Comparison of ENCODE assay signal across 9 cellular contexts in the genomic region with DNA sequence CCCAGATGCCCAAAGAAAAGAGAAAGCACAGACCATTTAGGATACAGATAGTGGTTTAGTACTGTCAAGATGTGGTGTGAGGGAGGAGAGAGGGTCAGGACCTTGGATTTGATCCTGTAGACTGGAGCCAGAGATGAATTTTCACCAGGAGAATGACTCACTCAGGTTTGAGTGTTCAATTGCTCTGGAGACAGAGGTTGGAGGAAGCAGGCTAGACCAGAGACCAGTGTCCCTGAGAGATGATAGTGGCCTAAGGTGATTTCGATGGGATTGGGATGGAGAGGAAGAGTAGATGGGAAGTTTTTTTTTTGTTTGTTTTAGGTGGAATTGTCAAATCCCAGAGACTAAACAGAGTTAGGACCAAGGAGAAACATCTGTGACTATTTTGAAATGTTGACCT. TPM values are rescaled to one million over a fixed set of nuclear protein-coding genes. Genes with fewer than 3 reads are reported as not detected.
DNase-seq lines count a peak whose midpoint lies in the region; ATAC-seq and TF ChIP-seq lines count a peak whose summit lies in the region.
"Had no signal": no experiment of that assay in that cellular context is flagged by ENCODE, and none has a peak within 500 bp of the region (broad histone marks: within the 10 kb centered on the region; RNA-seq: fewer than 3 reads in every experiment).

No MANE protein-coding gene starts in this region.

- H3K27ac ChIP-seq in CD4-positive, alpha-beta memory T cell (ENCODE audit: low read depth, low read length) = no peak overlapping the region
- H3K27ac ChIP-seq in neural cell (ENCODE audit: low read length) = no peak overlapping the region
- H3K27ac ChIP-seq in spleen = peak overlapping the region in 2 of 8 donors; percentile 19 to 70

- DNase-seq in CD4-positive, alpha-beta memory T cell = no peak
- peak; percentile 78 for DNase-seq in M059J (ENCODE audit: low read depth)
- no peak for DNase-seq in central memory CD8-positive, alpha-beta T cell (ENCODE audit: low spot score in 2 of 2)
- DNase-seq in G401 (ENCODE audit: low spot score) = no peak
- DNase-seq in spleen = no peak
- DNase-seq: NCI-H524 treated with DMSO at 0.1 percent for 48 hours had no signal

- peak overlapping the region in 6 of 8 donors; percentile 10 to 94 (median 85) for H3K4me3 Mint-ChIP-seq in CD4-positive, alpha-beta memory T cell
- H3K4me3 Mint-ChIP-seq in central memory CD8-positive, alpha-beta T cell = peak overlapping the region; percentile 21

- H3K4me2 ChIP-seq in neural cell (ENCODE audit: low read length) = peak overlapping the region; percentile 89

- peaks cover 9% of the 10 kb centered on the region for H3K36me3 ChIP-seq in CD4-positive, alpha-beta memory T cell (ENCODE audit: insufficient read depth, low read length)
- H3K36me3 ChIP-seq in neural cell (ENCODE audit: insufficient read depth, low read length) = no peaks in the 10 kb centered on the region
- H3K36me3 ChIP-seq in spleen = peaks cover 0 to 20% (median 10%) of the 10 kb centered on the region in 6 donors

- ATAC-seq in central memory CD8-positive, alpha-beta T cell (replicated peaks; ENCODE audit: extremely low read depth, poor library complexity, severe bottlenecking) = no peak
- ATAC-seq in HG02981 (IDR thresholded peaks at IDR 0.05; ENCODE audit: unreplicated experiment) (no peak), GM21717 (IDR thresholded peaks at IDR 0.05; ENCODE audit: unreplicated experiment) (no peak)

- H3K4me1 Mint-ChIP-seq in CD4-positive, alpha-beta memory T cell = peaks cover 45 to 73% (median 54%) of the 10 kb centered on the region in 4 donors
- peaks cover 42% of the 10 kb centered on the region for H3K4me1 Mint-ChIP-seq in central memory CD8-positive, alpha-beta T cell

- H3K4me1 ChIP-seq in CD4-positive, alpha-beta memory T cell (ENCODE audit: insufficient read depth, low read length) = peaks cover 42% of the 10 kb centered on the region
- H3K4me1 ChIP-seq in spleen = peaks cover 18 to 60% (median 38%) of the 10 kb centered on the region in 6 donors

- no peak for TF ChIP-seq EP300 in neural cell (conservative IDR thresholded peaks at IDR 0.05; ENCODE audit: poor library complexity, severe bottlenecking)

- no peaks in the 10 kb centered on the region for H3K9me3 ChIP-seq in CD4-positive, alpha-beta memory T cell (ENCODE audit: control insufficient read depth in 1 of 2, low read length in 2 of 2)
- H3K9me3 ChIP-seq in neural cell (ENCODE audit: low read length) = no peaks in the 10 kb centered on the region
- H3K9me3 ChIP-seq in spleen = no peaks in the 10 kb centered on the region

- intact Hi-C loops in CD4-positive, alpha-beta memory T cell (cut with micrococcal nuclease) = no loop called here
- intact Hi-C loops in spleen (cut with DNase I; ENCODE audit: low total_unique reads) = no loop called here

- H3K79me2 ChIP-seq in neural cell (replicated peaks; ENCODE audit: insufficient read depth, low read length) = peaks cover 67% of the 10 kb centered on the region

- CTCF ChIA-PET in CD4-positive, alpha-beta memory T cell (lab: Charles Lee; ENCODE audit: partially characterized antibody) = interaction anchor here (1.3 kb wide), 1 partner anchor 140 kb away, joined by 3 read pairs; no protein-coding TSS in a partner anchor

- no peaks in the 10 kb centered on the region for H3K9me3 Mint-ChIP-seq in CD4-positive, alpha-beta memory T cell
- no peaks in the 10 kb centered on the region for H3K9me3 Mint-ChIP-seq in central memory CD8-positive, alpha-beta T cell

- no peak for TF ChIP-seq RAD21 in neural cell (conservative IDR thresholded peaks at IDR 0.05)

- WGBS in spleen, 5 donors = 79 to 100% (median 82%) methylated on average over 1 of the region's 1 CpG

- no peak overlapping the region for H3K9ac ChIP-seq in neural cell (ENCODE audit: low read length)

- no peaks in the 10 kb centered on the region for H3F3A ChIP-seq in neural cell (ENCODE audit: insufficient read depth, low read length, poor library complexity, severe bottlenecking)

- no peak overlapping the region for H3K4me3 ChIP-seq in CD4-positive, alpha-beta memory T cell (ENCODE audit: low read length in 2 of 2)
- H3K4me3 ChIP-seq in neural cell (ENCODE audit: low read length) (peak overlapping the region; percentile 80), spleen (no peak overlapping the region)

- TF ChIP-seq CTCF in neural cell (IDR thresholded peaks at IDR 0.05; ENCODE audit: poor library complexity, severe bottlenecking) (no peak), spleen (IDR thresholded peaks at IDR 0.05 in 8 of 11, conservative IDR thresholded peaks at IDR 0.05 in 3 of 11) (no peak)

- no peaks in the 10 kb centered on the region for H3K27me3 ChIP-seq in CD4-positive, alpha-beta memory T cell (ENCODE audit: insufficient read depth, low read length)
- H3K27me3 ChIP-seq in neural cell (ENCODE audit: insufficient read depth, low read depth, low read length) = no peaks in the 10 kb centered on the region
- no peaks in the 10 kb centered on the region for H3K27me3 ChIP-seq in spleen (replicated peaks in 1 of 7)

- H3K9me2 ChIP-seq in neural cell (ENCODE audit: insufficient read depth, low read length) = no peaks in the 10 kb centered on the region

- H3K27ac Mint-ChIP-seq in CD4-positive, alpha-beta memory T cell = peak overlapping the region in 5 of 7 donors; percentile 15 to 88 (median 52)
- H3K27ac Mint-ChIP-seq in central memory CD8-positive, alpha-beta T cell (ENCODE audit: low read depth) = no peak overlapping the region

- peaks cover 10% of the 10 kb centered on the region for H4K20me1 ChIP-seq in neural cell (ENCODE audit: insufficient read depth)

- peaks cover 8 to 21% of the 10 kb centered on the region in 2 donors for H3K36me3 Mint-ChIP-seq in CD4-positive, alpha-beta memory T cell
- peaks cover 16% of the 10 kb centered on the region for H3K36me3 Mint-ChIP-seq in central memory CD8-positive, alpha-beta T cell (ENCODE audit: insufficient read depth)

- in situ Hi-C loops in G401 (cut with HindIII; ENCODE audit: low sequenced_read_pairs) = no loop called here

- H3K27me3 Mint-ChIP-seq in CD4-positive, alpha-beta memory T cell = no peaks in the 10 kb centered on the region
- no peaks in the 10 kb centered on the region for H3K27me3 Mint-ChIP-seq in central memory CD8-positive, alpha-beta T cell

- no peak for TF ChIP-seq POLR2A in spleen (IDR thresholded peaks at IDR 0.05)

- no peak overlapping the region for H2AFZ ChIP-seq in neural cell (ENCODE audit: low read depth, low read length)

- POLR2A ChIA-PET in CD4-positive, alpha-beta memory T cell (lab: Charles Lee; ENCODE audit: partially characterized antibody) = interaction anchor here (4.2 kb wide), 1 partner anchor 199 kb away, joined by 29 read pairs; no protein-coding TSS in a partner anchor

TF ChIP-seq in neural cell, 6 proteins besides CTCF, POLR2A, EP300 and RAD21:
- TF ChIP-seq POLR2AphosphoS5 (IDR thresholded peaks at IDR 0.05) (no peak), SMC3 (conservative IDR thresholded peaks at IDR 0.05; ENCODE audit: poor library complexity) (no peak)

RNA-seq across cellular contexts. Expression of gene CEBPG, which starts 2.3 kb away (rescaled TPM):
- 10 to 100 TPM; 26.9 to 27.2 TPM for total RNA-seq in CD4-positive, alpha-beta memory T cell
- polyA plus RNA-seq in CD4-positive, alpha-beta memory T cell = 10 to 100 TPM in 1 of 2 donors, 1 to 10 TPM in 1; 8.9 to 13.3 TPM
- 14.8 and 16.8 TPM in 2 replicates for total RNA-seq in M059J (2014; rRNA removed; shearing (Covaris generic))
- 64.6 and 67.5 TPM in 2 replicates for polyA plus RNA-seq in neural cell
- 88.1 and 96.4 TPM in 2 replicates for polyA minus RNA-seq in neural cell
- 8.2 and 22.1 TPM in 2 replicates for total RNA-seq in G401 (2014; rRNA removed; shearing (Covaris generic))
- total RNA-seq in spleen = 10 to 100 TPM; 14.2 to 21.1 (median 16.5) TPM
- polyA plus RNA-seq in spleen = 10 to 100 TPM in 1 of 3 donors, 1 to 10 TPM in 2; 9.3 to 15.6 (median 9.9) TPM
